In the genomic region with DNA sequence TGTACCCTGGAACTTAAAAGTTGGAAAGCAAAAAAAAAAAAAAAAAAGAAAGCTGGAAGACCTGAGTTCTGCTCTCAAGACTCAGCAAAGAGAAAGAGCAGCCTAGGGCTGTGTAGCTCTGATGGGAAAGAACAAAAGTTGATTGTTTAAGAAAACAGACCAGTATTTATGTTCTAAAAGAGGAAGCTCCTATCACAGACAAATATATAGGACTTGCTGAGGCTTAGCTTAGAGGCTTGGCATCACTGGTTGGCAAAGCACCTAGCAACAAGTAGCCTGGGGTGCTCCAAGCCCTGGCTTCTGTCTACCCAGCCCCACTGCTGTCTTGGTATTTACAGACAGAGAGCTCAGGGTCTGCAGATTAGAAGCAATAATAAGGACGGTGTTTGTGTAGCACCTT, we compare ENCODE assay signal across 27 cellular contexts. TPM values are rescaled to one million over a fixed set of nuclear protein-coding genes. Genes with fewer than 3 reads are reported as not detected.
"Had no signal": no experiment of that assay in that cellular context is flagged by ENCODE, and none has a peak within 500 bp of the region (broad histone marks: within the 10 kb centered on the region; RNA-seq: fewer than 3 reads in every experiment).

No MANE protein-coding gene starts in this region.

- H3K4me3 Mint-ChIP-seq: activated CD4-positive, alpha-beta T cell treated with anti-CD3 and anti-CD28 coated beads, Interleukin-2, amount 10 ng/mL, durations not matched to agents 7 days and 5 days; activated CD8-positive, alpha-beta T cell treated with anti-CD3 and anti-CD28 coated beads for 36 hours; activated naive CD8-positive, alpha-beta T cell; nephron progenitor cell; stimulated activated effector memory CD8-positive, alpha-beta T cell treated with anti-CD3 and anti-CD28 coated beads, Interleukin-12 subunit alpha, Interleukin-12 subunit beta, amount 100 ng/mL, for 72 hours; stimulated activated naive CD8-positive, alpha-beta T cell treated with anti-CD3 and anti-CD28 coated beads, Interleukin-15, Interleukin-2, amounts not matched to agents 100 ng/mL and 50 ng/mL, for 24 hours; T-helper 17 cell; type B pancreatic cell had no signal

- H3K4me3 ChIP-seq: colonic mucosa, gastrocnemius medialis, hepatocyte, right lobe of liver, skin epidermis, thoracic aorta, uterus had no signal

- H3K27ac Mint-ChIP-seq: activated CD4-positive, alpha-beta T cell treated with anti-CD3 and anti-CD28 coated beads, Interleukin-2, amount 10 ng/mL, durations not matched to agents 7 days and 5 days; activated CD8-positive, alpha-beta T cell treated with anti-CD3 and anti-CD28 coated beads for 36 hours; activated naive CD8-positive, alpha-beta T cell; naive B cell; nephron progenitor cell; progenitor cell of endocrine pancreas; stimulated activated effector memory CD8-positive, alpha-beta T cell treated with anti-CD3 and anti-CD28 coated beads, Interleukin-12 subunit alpha, Interleukin-12 subunit beta, amount 100 ng/mL, for 72 hours; stimulated activated naive CD8-positive, alpha-beta T cell treated with anti-CD3 and anti-CD28 coated beads, Interleukin-15, Interleukin-2, amounts not matched to agents 100 ng/mL and 50 ng/mL, for 24 hours; T-helper 17 cell; type B pancreatic cell had no signal

- H3K36me3 Mint-ChIP-seq: activated naive CD8-positive, alpha-beta T cell; stimulated activated effector memory CD8-positive, alpha-beta T cell treated with anti-CD3 and anti-CD28 coated beads, Interleukin-12 subunit alpha, Interleukin-12 subunit beta, amount 100 ng/mL, for 72 hours; type B pancreatic cell had no signal

- H3K36me3 ChIP-seq: colonic mucosa, gastrocnemius medialis, neutrophil, right lobe of liver, thoracic aorta, uterus had no signal

- H3K9me3 Mint-ChIP-seq: activated CD4-positive, alpha-beta T cell treated with anti-CD3 and anti-CD28 coated beads, Interleukin-2, amount 10 ng/mL, durations not matched to agents 7 days and 5 days; activated CD8-positive, alpha-beta T cell treated with anti-CD3 and anti-CD28 coated beads for 36 hours; nephron progenitor cell; stimulated activated effector memory CD8-positive, alpha-beta T cell treated with anti-CD3 and anti-CD28 coated beads, Interleukin-12 subunit alpha, Interleukin-12 subunit beta, amount 100 ng/mL, for 72 hours; stimulated activated naive CD8-positive, alpha-beta T cell treated with anti-CD3 and anti-CD28 coated beads, Interleukin-15, Interleukin-2, amounts not matched to agents 100 ng/mL and 50 ng/mL, for 24 hours; type B pancreatic cell had no signal

- H3K9me3 ChIP-seq: colonic mucosa, gastrocnemius medialis, neutrophil, right lobe of liver, thoracic aorta, uterus had no signal

- DNase-seq: activated CD4-positive, alpha-beta T cell treated with anti-CD3 and anti-CD28 coated beads for 1 hour; activated CD4-positive, alpha-beta T cell treated with anti-CD3 and anti-CD28 coated beads, Interleukin-2, amount 10 ng/mL, durations not matched to agents 7 days and 5 days; activated CD8-positive, alpha-beta T cell treated with anti-CD3 and anti-CD28 coated beads for 36 hours; activated naive CD4-positive, alpha-beta T cell; activated T-cell treated with anti-CD3 and anti-CD28 coated beads, Interleukin-2, amount 50 U/mL, for 48 hours; colonic mucosa; effector CD8-positive, alpha-beta T cell; gastrocnemius medialis; islet precursor cell; left ventricle myocardium superior; naive B cell; nephron progenitor cell; right lobe of liver; stimulated activated CD4-positive, alpha-beta T cell treated with anti-CD3 and anti-CD28 coated beads, Interleukin-12 subunit alpha, Interleukin-12 subunit beta, amount 100 ng/mL, for 4 hours; stimulated activated CD4-positive, alpha-beta T cell treated with anti-CD3 and anti-CD28 coated beads, Interleukin-4, amount 100 ng/mL, for 1 hour; T-helper 17 cell; T1000; uterus had no signal

- H3K4me1 Mint-ChIP-seq: activated CD4-positive, alpha-beta T cell treated with anti-CD3 and anti-CD28 coated beads, Interleukin-2, amount 10 ng/mL, durations not matched to agents 7 days and 5 days; naive B cell; stimulated activated effector memory CD8-positive, alpha-beta T cell treated with anti-CD3 and anti-CD28 coated beads, Interleukin-12 subunit alpha, Interleukin-12 subunit beta, amount 100 ng/mL, for 72 hours had no signal

- H3K27me3 ChIP-seq: colonic mucosa, gastrocnemius medialis, hepatocyte, neutrophil, right lobe of liver, uterus had no signal

- H3K27me3 Mint-ChIP-seq: activated CD4-positive, alpha-beta T cell treated with anti-CD3 and anti-CD28 coated beads, Interleukin-2, amount 10 ng/mL, durations not matched to agents 7 days and 5 days; progenitor cell of endocrine pancreas; type B pancreatic cell had no signal

- ATAC-seq: activated CD8-positive, alpha-beta T cell treated with anti-CD3 and anti-CD28 coated beads for 36 hours; gastrocnemius medialis; left ventricle myocardium superior; right lobe of liver; stimulated activated effector memory CD8-positive, alpha-beta T cell treated with anti-CD3 and anti-CD28 coated beads, Interleukin-12 subunit alpha, Interleukin-12 subunit beta, amount 100 ng/mL, for 72 hours; T-helper 17 cell had no signal

RNA-seq across cellular contexts. Expression of gene CCDC3, which starts 36.8 kb away (rescaled TPM):
- total RNA-seq: activated CD8-positive, alpha-beta T cell treated with anti-CD3 and anti-CD28 coated beads for 36 hours had no signal
